In the genomic region with DNA sequence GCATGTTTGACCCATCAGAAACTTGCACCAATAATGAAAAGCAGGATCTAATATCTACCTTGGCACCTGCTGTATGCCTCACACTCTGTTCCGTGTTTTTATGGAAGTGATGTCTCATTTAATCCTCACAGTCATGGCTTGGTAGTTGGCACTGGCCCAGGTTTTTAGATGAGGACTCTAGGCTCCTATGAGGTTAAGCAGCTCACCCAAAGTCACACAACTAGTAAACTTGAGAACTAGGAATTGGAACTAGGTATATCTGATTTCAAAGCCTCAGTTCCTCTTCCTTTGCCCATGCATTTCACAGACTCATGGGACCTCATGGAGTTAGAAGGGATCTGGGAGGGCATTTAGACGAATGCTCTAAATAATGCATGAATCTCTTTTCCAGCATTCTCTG, we compare ENCODE assay signal across 8 cellular contexts. TPM values are rescaled to one million over a fixed set of nuclear protein-coding genes. Genes with fewer than 3 reads are reported as not detected.
A peak's percentile ranks its signal among the peaks of the same experiment; 100 is the strongest.
DNase-seq lines count a peak whose midpoint lies in the region; ATAC-seq, FAIRE-seq and TF ChIP-seq lines count a peak whose summit lies in the region.

No MANE protein-coding gene starts in this region.

- no peak for TF ChIP-seq CTCF in VCaP (conservative IDR thresholded peaks at IDR 0.05)
- no peak for TF ChIP-seq CTCF in keratinocyte (optimal IDR thresholded peaks at IDR 0.05 in 1 of 3, IDR thresholded peaks at IDR 0.05 in 1 of 3, conservative IDR thresholded peaks at IDR 0.05 in 1 of 3; ENCODE audit: extremely low read depth in 1 of 3, insufficient read depth in 2 of 3, low read length in 3 of 3)
- TF ChIP-seq CTCF in tibial artery (IDR thresholded peaks at IDR 0.05): no peak

- no peaks in the 10 kb centered on the region for H3K9me3 ChIP-seq in keratinocyte (ENCODE audit: control insufficient read depth, low read depth, low read length)
- no peaks in the 10 kb centered on the region for H3K9me3 ChIP-seq in tibial artery

- DNase-seq in activated naive CD4-positive, alpha-beta T cell treated with anti-CD3 and anti-CD28 coated beads, Interleukin-2, amount 50 U/mL, for 72 hours (ENCODE audit: low spot score in 2 of 2): peak in 1 of 2 donors; percentile 47
- DNase-seq in activated naive CD4-positive, alpha-beta T cell treated with Interleukin-2 at 50 U/mL for 16 hours: no peak
- DNase-seq in keratinocyte (ENCODE audit: low read depth, low spot score) (no peak), tibial artery (peak in 1 of 2 donors; percentile 50), NK-92 (lab: John Stamatoyannopoulos, UW; ENCODE audit: unreplicated experiment) (no peak)

- H3K27ac ChIP-seq in VCaP (peak overlapping the region; percentile 72; the same call in 1 of the 2 replicates), keratinocyte (ENCODE audit: control insufficient read depth, insufficient read depth, low read length) (peak overlapping the region; percentile 82), tibial artery (peak overlapping the region; percentile 84)

- intact Hi-C loops in tibial artery (cut with DNase I; ENCODE audit: low total_unique reads): loop anchor here (5.0 kb wide), 1 partner anchor 37 kb away; no protein-coding TSS in a partner anchor

- H3K9me1 ChIP-seq in keratinocyte (ENCODE audit: control insufficient read depth, extremely low read depth, insufficient read depth, low read length): no peaks in the 10 kb centered on the region

- peaks cover 35% of the 10 kb centered on the region for H3K4me1 ChIP-seq in keratinocyte (ENCODE audit: control insufficient read depth, extremely low read depth, insufficient read depth, low read length)
- H3K4me1 ChIP-seq in tibial artery: peaks cover 0 to 47% (median 24%) of the 10 kb centered on the region in 4 donors

- peaks cover 12 to 38% of the 10 kb centered on the region in 2 donors for H3K36me3 Mint-ChIP-seq in activated naive CD4-positive, alpha-beta T cell treated with anti-CD3 and anti-CD28 coated beads, Interleukin-2, amount 50 U/mL, for 72 hours

- H3K27ac Mint-ChIP-seq in activated naive CD4-positive, alpha-beta T cell treated with anti-CD3 and anti-CD28 coated beads, Interleukin-2, amount 50 U/mL, for 72 hours: peak overlapping the region; percentile 85 to 88

- no peak overlapping the region for H3K9ac ChIP-seq in keratinocyte (ENCODE audit: control insufficient read depth, extremely low read depth, insufficient read depth, low read length)

- dilution Hi-C loops in keratinocyte (cut with MboI; ENCODE audit: extremely low pct_ligation_motif_present, low sequenced_read_pairs): no loop called here

- FAIRE-seq in keratinocyte (lab: Jason Lieb, UNC): peak; percentile 20

- no peaks in the 10 kb centered on the region for H3K36me3 ChIP-seq in keratinocyte (ENCODE audit: control insufficient read depth in 2 of 2, extremely low read depth in 1 of 2, insufficient read depth in 2 of 2, low read length in 2 of 2)
- H3K36me3 ChIP-seq in tibial artery: no peaks in the 10 kb centered on the region

- ATAC-seq in activated naive CD4-positive, alpha-beta T cell treated with anti-CD3 and anti-CD28 coated beads, Interleukin-2, amount 50 U/mL, for 72 hours: peak; percentile 21 to 39
- ATAC-seq in HG02759 (IDR thresholded peaks at IDR 0.05; ENCODE audit: unreplicated experiment) (no peak), HG03571 (IDR thresholded peaks at IDR 0.05; ENCODE audit: unreplicated experiment) (no peak)

- no peak overlapping the region for H2AFZ ChIP-seq in keratinocyte (ENCODE audit: control insufficient read depth, low read length)

- H3K79me2 ChIP-seq in keratinocyte (ENCODE audit: control insufficient read depth, insufficient read depth, low read length): no peaks in the 10 kb centered on the region

- H3K9me3 Mint-ChIP-seq in activated naive CD4-positive, alpha-beta T cell treated with anti-CD3 and anti-CD28 coated beads, Interleukin-2, amount 50 U/mL, for 72 hours: peaks cover 9 to 20% of the 10 kb centered on the region in 2 donors

- H3K4me3 ChIP-seq in keratinocyte (ENCODE audit: control insufficient read depth in 2 of 3, extremely low read depth in 1 of 3, insufficient read depth in 2 of 3, low read depth in 1 of 3, low read length in 3 of 3) (no peak overlapping the region), tibial artery (no peak overlapping the region)

- no peaks in the 10 kb centered on the region for H4K20me1 ChIP-seq in keratinocyte (ENCODE audit: control insufficient read depth, extremely low read depth, insufficient read depth, low read length)

- peak overlapping the region; percentile 68 for H3K4me2 ChIP-seq in keratinocyte (ENCODE audit: control insufficient read depth, extremely low read depth, insufficient read depth, low read depth, low read length)

- H3K27me3 ChIP-seq in keratinocyte (ENCODE audit: control insufficient read depth, extremely low read depth, insufficient read depth, low read length) (no peaks in the 10 kb centered on the region), tibial artery (no peaks in the 10 kb centered on the region)

RNA-seq across cellular contexts. Expression of a gene that starts 21.3 kb away (rescaled TPM):
- total RNA-seq in activated naive CD4-positive, alpha-beta T cell treated with anti-CD3 and anti-CD28 coated beads, Interleukin-2, amount 50 U/mL, for 72 hours: 10 to 100 TPM; 32.1 to 49.5 TPM
- polyA plus RNA-seq in keratinocyte: 18.4 to 28.7 TPM (median 23.6 TPM) in 3 replicates
- 9.5 TPM for polyA plus RNA-seq in keratinocyte (2011; ENCODE audit: low read depth)
- 11.2 and 26.8 TPM in 2 replicates for polyA plus RNA-seq in keratinocyte (2011; cell fraction: cytosol; rRNA removed)
- 70.3 and 70.5 TPM in 2 replicates for polyA plus RNA-seq in keratinocyte (2011; cell fraction: nucleus; rRNA removed)
- 10.5 and 11.1 TPM in 2 replicates for polyA plus RNA-seq in keratinocyte (2012; ENCODE audit: low replicate concordance)
- 6.8 to 25.2 TPM (median 15.0 TPM) in 3 replicates for polyA minus RNA-seq in keratinocyte
- 8.2 TPM for polyA minus RNA-seq in keratinocyte (2011; cell fraction: cytosol; rRNA and poly(A)+ RNA removed)
- 11.1 and 25.7 TPM in 2 replicates for polyA minus RNA-seq in keratinocyte (2011; cell fraction: nucleus; rRNA and poly(A)+ RNA removed)

Comparison
In these comparisons a context has a peak if more than half of its experiments do, and no peak if none do; other contexts are left out.
1. ATAC-seq: peak in activated naive CD4-positive, alpha-beta T cell treated with anti-CD3 and anti-CD28 coated beads, Interleukin-2, amount 50 U/mL, for 72 hours (2 of 2); none in HG02759 (single experiment) and HG03571 (single experiment).
2. Peak in every context shown above with its lines, with median percentiles within 50 percentile points of each other: H3K27ac ChIP-seq.